ENCODE assay signal across 15 cellular contexts in genomic region chr3:171497546-171497945, GRCh38. TPM values are rescaled to one million over a fixed set of nuclear protein-coding genes. Genes with fewer than 3 reads are reported as not detected.
DNase-seq lines count a peak whose midpoint lies in the region; ATAC-seq lines count a peak whose summit lies in the region.
"Had no signal": no experiment of that assay in that cellular context is flagged by ENCODE, and none has a peak within 500 bp of the region (broad histone marks: within the 10 kb centered on the region; RNA-seq: fewer than 3 reads in every experiment).

No MANE protein-coding gene starts in this region.

- H3K9me3 ChIP-seq in CD4-positive, CD25-positive, alpha-beta regulatory T cell (ENCODE audit: control insufficient read depth in 2 of 2, low read length in 2 of 2), result no peaks in the 10 kb centered on the region
- no peaks in the 10 kb centered on the region for H3K9me3 ChIP-seq in SJCRH30 (replicated peaks)
- H3K9me3 ChIP-seq: Caco-2 had no signal

- no peaks in the 10 kb centered on the region for H3K27me3 ChIP-seq in CD4-positive, CD25-positive, alpha-beta regulatory T cell (ENCODE audit: control insufficient read depth, insufficient read depth, low read length)
- H3K27me3 ChIP-seq in SJCRH30, result no peaks in the 10 kb centered on the region

- H3K27ac ChIP-seq in CD4-positive, CD25-positive, alpha-beta regulatory T cell (ENCODE audit: insufficient read depth, low read length, poor library complexity, severe bottlenecking), result no peak overlapping the region
- no peak overlapping the region for H3K27ac ChIP-seq in SJCRH30
- H3K27ac ChIP-seq: 22Rv1 had no signal

- H3K4me3 Mint-ChIP-seq in CD4-positive, CD25-positive, alpha-beta regulatory T cell, result no peak overlapping the region
- H3K4me3 Mint-ChIP-seq in stimulated activated memory B cell treated with anti-CD40 and anti-IgM and Interleukin-4, amounts not matched to agents 10 μg/mL and 1 μg/mL and 100 μg/mL, for 72 hours, result no peak overlapping the region
- H3K4me3 Mint-ChIP-seq: CD14-positive monocyte; CD8-positive, alpha-beta memory T cell; GM23338 had no signal

- DNase-seq in NCI-H2171 treated with DMSO at 0.1 percent for 48 hours (lab: John Stamatoyannopoulos, UW) (peak; percentile 33), NCI-H2171 (lab: John Stamatoyannopoulos, UW) (no peak), SJCRH30 (peak; percentile 28 to 72), retina (peak; percentile 17)
- no peak for DNase-seq in CD4-positive, CD25-positive, alpha-beta regulatory T cell
- DNase-seq: Caco-2; CD8-positive, alpha-beta memory T cell; DND-41; GDM1; H7 had no signal

- ATAC-seq in CD4-positive, CD25-positive, alpha-beta regulatory T cell (ENCODE audit: low read depth in 2 of 2), result no peak
- no peak for ATAC-seq in stimulated activated memory B cell treated with anti-CD40 and anti-IgM and Interleukin-4, amounts not matched to agents 10 μg/mL and 1 μg/mL and 100 μg/mL, for 72 hours
- ATAC-seq in HG02798 (IDR thresholded peaks at IDR 0.05; ENCODE audit: poor library complexity, unreplicated experiment), result no peak
- ATAC-seq: GM23338 had no signal

- H3K36me3 Mint-ChIP-seq in CD4-positive, CD25-positive, alpha-beta regulatory T cell, result peaks cover 3% of the 10 kb centered on the region
- H3K36me3 Mint-ChIP-seq in stimulated activated memory B cell treated with anti-CD40 and anti-IgM and Interleukin-4, amounts not matched to agents 10 μg/mL and 1 μg/mL and 100 μg/mL, for 72 hours, result no peaks in the 10 kb centered on the region
- H3K36me3 Mint-ChIP-seq: CD14-positive monocyte had no signal

- peaks cover 0 to 3% (median 1%) of the 10 kb centered on the region in 7 donors for H3K9me3 Mint-ChIP-seq in CD4-positive, CD25-positive, alpha-beta regulatory T cell
- no peaks in the 10 kb centered on the region for H3K9me3 Mint-ChIP-seq in stimulated activated memory B cell treated with anti-CD40 and anti-IgM and Interleukin-4, amounts not matched to agents 10 μg/mL and 1 μg/mL and 100 μg/mL, for 72 hours
- H3K9me3 Mint-ChIP-seq: CD8-positive, alpha-beta memory T cell; GM23338 had no signal

- H3K27me3 Mint-ChIP-seq in CD4-positive, CD25-positive, alpha-beta regulatory T cell, result no peaks in the 10 kb centered on the region
- H3K27me3 Mint-ChIP-seq in stimulated activated memory B cell treated with anti-CD40 and anti-IgM and Interleukin-4, amounts not matched to agents 10 μg/mL and 1 μg/mL and 100 μg/mL, for 72 hours, result no peaks in the 10 kb centered on the region
- H3K27me3 Mint-ChIP-seq: CD8-positive, alpha-beta memory T cell had no signal

- H3K4me1 ChIP-seq in CD4-positive, CD25-positive, alpha-beta regulatory T cell (ENCODE audit: control insufficient read depth, insufficient read depth, low read length, poor library complexity, severe bottlenecking), result peaks cover 13% of the 10 kb centered on the region
- peaks cover 20% of the 10 kb centered on the region for H3K4me1 ChIP-seq in SJCRH30
- H3K4me1 ChIP-seq: Caco-2 had no signal

- H3K36me3 ChIP-seq in CD4-positive, CD25-positive, alpha-beta regulatory T cell (ENCODE audit: control insufficient read depth, insufficient read depth, low read length), result no peaks in the 10 kb centered on the region
- no peaks in the 10 kb centered on the region for H3K36me3 ChIP-seq in SJCRH30

- no peak overlapping the region for H3K4me3 ChIP-seq in CD4-positive, CD25-positive, alpha-beta regulatory T cell (ENCODE audit: low read depth, low read length)
- no peak overlapping the region for H3K4me3 ChIP-seq in SJCRH30
- H3K4me3 ChIP-seq: GM23338 had no signal

- peaks cover 16 to 33% (median 28%) of the 10 kb centered on the region in 4 donors for H3K4me1 Mint-ChIP-seq in CD4-positive, CD25-positive, alpha-beta regulatory T cell
- H3K4me1 Mint-ChIP-seq in stimulated activated memory B cell treated with anti-CD40 and anti-IgM and Interleukin-4, amounts not matched to agents 10 μg/mL and 1 μg/mL and 100 μg/mL, for 72 hours, result no peaks in the 10 kb centered on the region
- H3K4me1 Mint-ChIP-seq: CD14-positive monocyte had no signal

- H3K27ac Mint-ChIP-seq in CD4-positive, CD25-positive, alpha-beta regulatory T cell, result peak overlapping the region in 2 of 3 donors; percentile 26 to 60
- H3K27ac Mint-ChIP-seq in stimulated activated memory B cell treated with anti-CD40 and anti-IgM and Interleukin-4, amounts not matched to agents 10 μg/mL and 1 μg/mL and 100 μg/mL, for 72 hours, result no peak overlapping the region
- H3K27ac Mint-ChIP-seq: CD14-positive monocyte, GM23338 had no signal

RNA-seq across cellular contexts. Expression of gene TNIK, which starts 37.3 kb away (rescaled TPM):
- total RNA-seq in CD4-positive, CD25-positive, alpha-beta regulatory T cell, result 162 TPM
- 10 to 100 TPM; 14.7 to 26.7 (median 22.0) TPM for polyA plus RNA-seq in CD4-positive, CD25-positive, alpha-beta regulatory T cell
- 12.9 and 14.8 TPM in 2 replicates for total RNA-seq in SJCRH30 (2014; rRNA removed; shearing (Covaris generic))

Comparison
In these comparisons a context has a peak if more than half of its experiments do, and no peak if none do; other contexts are left out.
1. DNase-seq: peak in NCI-H2171 treated with DMSO at 0.1 percent for 48 hours (single experiment), SJCRH30 (2 of 2) and retina (single experiment); none in NCI-H2171 (single experiment) and CD4-positive, CD25-positive, alpha-beta regulatory T cell (0 of 3).
2. RNA of gene TNIK, which starts 37.3 kb away (total RNA-seq): 162 TPM in CD4-positive, CD25-positive, alpha-beta regulatory T cell (single experiment); 12.9 to 14.8 TPM in SJCRH30; every median in the first group is over 10 times any median in the second.